23 cellular contexts compared by ENCODE assay signal in genomic region chr7:154833839-154834238, GRCh38.
DNase-seq lines count a peak whose midpoint lies in the region; ATAC-seq and TF ChIP-seq lines count a peak whose summit lies in the region.
"Had no signal": no experiment of that assay in that cellular context is flagged by ENCODE, and none has a peak within 500 bp of the region (broad histone marks: within the 10 kb centered on the region; RNA-seq: fewer than 3 reads in every experiment).

No MANE protein-coding gene starts in this region.

- peaks cover 17% of the 10 kb centered on the region for H3K27me3 Mint-ChIP-seq in T-helper 17 cell
- H3K27me3 Mint-ChIP-seq: CD4-positive, CD25-positive, alpha-beta regulatory T cell had no signal

- H4K91ac ChIP-seq in neuronal stem cell (ENCODE audit: low read depth, low read length, poor library complexity), result no peak overlapping the region

- H3K4me1 Mint-ChIP-seq in T-helper 17 cell, result no peaks in the 10 kb centered on the region
- H3K4me1 Mint-ChIP-seq: CD4-positive, CD25-positive, alpha-beta regulatory T cell had no signal

- H3K27ac ChIP-seq in neuronal stem cell (replicated peaks; ENCODE audit: low read length) (no peak overlapping the region), right cardiac atrium (ENCODE audit: low read length) (no peak overlapping the region), gastrocnemius medialis (no peak overlapping the region)
- H3K27ac ChIP-seq: A549, BLaER1, C4-2B had no signal

- H2BK12ac ChIP-seq in neuronal stem cell (ENCODE audit: low read length), result no peak overlapping the region

- no peak for TF ChIP-seq CTCF in fibroblast of villous mesenchyme (IDR thresholded peaks at IDR 0.05; ENCODE audit: insufficient read depth, low read depth, low read length)
- TF ChIP-seq CTCF in gastrocnemius medialis (IDR thresholded peaks at IDR 0.05 in 4 of 5, conservative IDR thresholded peaks at IDR 0.05 in 1 of 5), result no peak

- H2BK120ac ChIP-seq in neuronal stem cell (ENCODE audit: low read depth, low read length), result no peak overlapping the region

- no peak overlapping the region for H3K14ac ChIP-seq in neuronal stem cell (ENCODE audit: low read length)

- H2BK15ac ChIP-seq in neuronal stem cell (ENCODE audit: low read length), result no peak overlapping the region

- H3K4me1 ChIP-seq in neuronal stem cell (ENCODE audit: control insufficient read depth in 2 of 2, insufficient read depth in 1 of 2, low read depth in 1 of 2, low read length in 2 of 2) (peaks cover 0 to 4% of the 10 kb centered on the region in 2 donors), right cardiac atrium (ENCODE audit: control insufficient read depth, insufficient read depth, low read length) (no peaks in the 10 kb centered on the region), gastrocnemius medialis (no peaks in the 10 kb centered on the region)
- H3K4me1 ChIP-seq: A549, Caco-2, HAP-1 had no signal

- TF ChIP-seq POLR2A in gastrocnemius medialis (IDR thresholded peaks at IDR 0.05), result no peak

- H3K23ac ChIP-seq in neuronal stem cell (ENCODE audit: low read depth, low read length, poor library complexity), result no peak overlapping the region

- H3K4me3 ChIP-seq in fibroblast of villous mesenchyme (ENCODE audit: low read depth, low read length) (no peak overlapping the region), neuronal stem cell (ENCODE audit: low read length in 2 of 2) (no peak overlapping the region), right cardiac atrium (ENCODE audit: low read length) (no peak overlapping the region), gastrocnemius medialis (no peak overlapping the region)
- H3K4me3 ChIP-seq: A549, BLaER1, HAP-1 had no signal

- H4K8ac ChIP-seq in neuronal stem cell (ENCODE audit: low read depth, low read length), result no peak overlapping the region

- intact Hi-C loops in right cardiac atrium (cut with DNase I), result no loop called here
- intact Hi-C loops in Right ventricle myocardium inferior (cut with DNase I), result no loop called here
- intact Hi-C loops in gastrocnemius medialis (cut with DNase I; ENCODE audit: low total_unique reads), result no loop called here

- no CpG with 5 or more reads among the region's 8 CpGs for WGBS in neuronal stem cell (ENCODE audit: extremely low coverage in 2 of 2, insufficient read length in 2 of 2, insufficient replicate concordance in 1 of 2), 2 donors
- WGBS in right cardiac atrium, result 74% methylated on average over 8 of the region's 8 CpGs

- H3K36me3 Mint-ChIP-seq in T-helper 17 cell (ENCODE audit: low read depth), result no peaks in the 10 kb centered on the region
- H3K36me3 Mint-ChIP-seq: CD4-positive, CD25-positive, alpha-beta regulatory T cell; CD8-positive, alpha-beta T cell had no signal

- ATAC-seq in T-helper 17 cell (no peak), right cardiac atrium (no peak), Right ventricle myocardium inferior (no peak), gastrocnemius medialis (no peak)
- ATAC-seq: CD8-positive, alpha-beta T cell had no signal

- no peak overlapping the region for H3K9ac ChIP-seq in neuronal stem cell (ENCODE audit: low read depth, low read length, poor library complexity)
- H3K9ac ChIP-seq: BLaER1 had no signal

- no peak overlapping the region for H3K4ac ChIP-seq in neuronal stem cell (ENCODE audit: low read length)

- no peak overlapping the region for H2AK5ac ChIP-seq in neuronal stem cell (ENCODE audit: low read depth, low read length)

- H3K27ac Mint-ChIP-seq in T-helper 17 cell, result no peak overlapping the region
- H3K27ac Mint-ChIP-seq: CD4-positive, CD25-positive, alpha-beta regulatory T cell; CD8-positive, alpha-beta T cell; HFFc6 had no signal

- H3K27me3 ChIP-seq in neuronal stem cell (ENCODE audit: control insufficient read depth in 3 of 3, insufficient read depth in 3 of 3, low read depth in 1 of 3, low read length in 3 of 3) (peaks cover 0 to 36% (median 3%) of the 10 kb centered on the region in 3 experiments), right cardiac atrium (ENCODE audit: control insufficient read depth, insufficient read depth) (no peaks in the 10 kb centered on the region), gastrocnemius medialis (peaks cover 0 to 4% (median 0%) of the 10 kb centered on the region in 3 donors)
- H3K27me3 ChIP-seq: BLaER1 had no signal

- H3K36me3 ChIP-seq in neuronal stem cell (replicated peaks in 1 of 2; ENCODE audit: control insufficient read depth in 2 of 2, insufficient read depth in 2 of 2, low read length in 2 of 2) (peaks cover 0 to 4% of the 10 kb centered on the region in 2 donors), gastrocnemius medialis (no peaks in the 10 kb centered on the region)
- H3K36me3 ChIP-seq: BLaER1, HAP-1 had no signal

- in situ Hi-C loops in gastrocnemius medialis (cut with MboI; ENCODE audit: low sequenced_read_pairs in 4 of 4), result no loop called here

- no peak overlapping the region for H3K4me2 ChIP-seq in neuronal stem cell (ENCODE audit: insufficient read depth, low read length, poor library complexity, severe bottlenecking)
- H3K4me2 ChIP-seq: A549 had no signal

- H3K79me1 ChIP-seq in neuronal stem cell (ENCODE audit: low read depth, low read length), result no peaks in the 10 kb centered on the region

- no peak overlapping the region for H2AFZ ChIP-seq in neuronal stem cell (ENCODE audit: low read length)

- H2BK5ac ChIP-seq in neuronal stem cell (ENCODE audit: low read length), result no peak overlapping the region

- H3K9me3 ChIP-seq in neuronal stem cell (replicated peaks in 1 of 2; ENCODE audit: control insufficient read depth in 2 of 2, insufficient read depth in 1 of 2, low read depth in 1 of 2, low read length in 2 of 2) (peaks cover 0 to 5% of the 10 kb centered on the region in 2 donors), T-helper 17 cell (ENCODE audit: control insufficient read depth, low read length, poor library complexity, severe bottlenecking) (no peaks in the 10 kb centered on the region), right cardiac atrium (ENCODE audit: control insufficient read depth, low read length) (no peaks in the 10 kb centered on the region), gastrocnemius medialis (no peaks in the 10 kb centered on the region)
- H3K9me3 ChIP-seq: A549, BLaER1, Caco-2, HAP-1 had no signal

- no peak overlapping the region for H3K4me3 Mint-ChIP-seq in T-helper 17 cell
- H3K4me3 Mint-ChIP-seq: CD4-positive, CD25-positive, alpha-beta regulatory T cell; CD8-positive, alpha-beta T cell; HFFc6 had no signal

- DNase-seq in Ammon's horn (ENCODE audit: low spot score) (peak; percentile 46), DMS 273 treated with DMSO at 0.1 percent for 48 hours (lab: John Stamatoyannopoulos, UW) (peak; percentile 27), fibroblast of villous mesenchyme (ENCODE audit: low read depth) (peak; percentile 6), neuronal stem cell (ENCODE audit: low spot score) (no peak), T-helper 17 cell (no peak), right cardiac atrium (no peak), Right ventricle myocardium inferior (ENCODE audit: missing footprints) (no peak), gastrocnemius medialis (no peak)
- DNase-seq: 8988T; ACHN; AML-193; Caco-2; CD4-positive, CD25-positive, alpha-beta regulatory T cell; CD8-positive, alpha-beta T cell; DMS53; DMS79 treated with DMSO at 0.1 percent for 48 hours; GF-D8; GOT3; HFFc6 had no signal

- peak overlapping the region; percentile 13 for H3K18ac ChIP-seq in neuronal stem cell (ENCODE audit: low read length)

Comparison
In these comparisons a context has a peak if more than half of its experiments do, and no peak if none do; other contexts are left out.
1. DNase-seq: peak in Ammon's horn (single experiment), DMS 273 treated with DMSO at 0.1 percent for 48 hours (single experiment) and fibroblast of villous mesenchyme (single experiment); none in neuronal stem cell (single experiment), T-helper 17 cell (0 of 3), right cardiac atrium (0 of 3), Right ventricle myocardium inferior (single experiment) and gastrocnemius medialis (0 of 2).